22 cellular contexts compared by ENCODE assay signal in the genomic region with DNA sequence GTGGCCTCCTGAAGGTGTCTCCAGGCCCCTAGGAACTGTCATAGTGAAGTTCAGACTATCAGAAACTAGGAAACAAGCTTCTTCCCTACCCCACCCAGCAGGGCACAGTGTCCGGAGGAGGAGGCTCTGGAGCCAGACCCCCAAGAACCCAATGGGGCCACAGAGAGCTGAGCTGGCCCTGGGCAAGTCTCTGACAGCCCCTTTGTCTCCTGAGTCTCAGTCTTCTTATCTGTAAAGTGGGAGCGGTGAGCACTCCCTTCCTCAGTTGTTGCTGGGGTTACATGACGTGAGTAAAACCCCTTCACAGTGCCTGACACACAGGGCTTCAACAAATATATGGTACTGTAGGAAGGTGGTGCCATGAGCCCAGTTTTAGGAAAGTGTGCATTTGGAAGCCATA.
"Had no signal": no experiment of that assay in that cellular context is flagged by ENCODE, and none has a peak within 500 bp of the region (broad histone marks: within the 10 kb centered on the region; RNA-seq: fewer than 3 reads in every experiment).

No MANE protein-coding gene starts in this region.

- H3K27ac Mint-ChIP-seq: dendritic cell treated with granulocyte-macrophage colony-stimulating factor and Interleukin-4, amounts not matched to agents 40 ng/mL and 50 ng/mL, for 4 days; naive B cell; stimulated activated effector memory CD8-positive, alpha-beta T cell treated with anti-CD3 and anti-CD28 coated beads, Interleukin-12 subunit alpha, Interleukin-12 subunit beta, amount 100 ng/mL, for 72 hours had no signal

- H3K27me3 ChIP-seq: neutrophil, ovary, right atrium auricular region, testis, tibial nerve had no signal

- ATAC-seq: gastroesophageal sphincter; left cardiac atrium; left ventricle myocardium superior; stimulated activated effector memory CD8-positive, alpha-beta T cell treated with anti-CD3 and anti-CD28 coated beads, Interleukin-12 subunit alpha, Interleukin-12 subunit beta, amount 100 ng/mL, for 72 hours; stimulated activated naive CD8-positive, alpha-beta T cell treated with anti-CD3 and anti-CD28 coated beads, Interleukin-15, Interleukin-2, amounts not matched to agents 100 U/mL and 50 U/mL, for 24 hours had no signal

- H3K4me2 ChIP-seq: smooth muscle cell had no signal

- H3K4me3 ChIP-seq: esophagus squamous epithelium, gastroesophageal sphincter, lung, ovary, right atrium auricular region, smooth muscle cell, testis, tibial nerve had no signal

- H3K9me3 ChIP-seq: esophagus squamous epithelium, neutrophil, ovary, right atrium auricular region, testis had no signal

- H3K4me3 Mint-ChIP-seq: dendritic cell treated with granulocyte-macrophage colony-stimulating factor and Interleukin-4, amounts not matched to agents 40 ng/mL and 50 ng/mL, for 4 days; naive B cell; stimulated activated effector memory CD8-positive, alpha-beta T cell treated with anti-CD3 and anti-CD28 coated beads, Interleukin-12 subunit alpha, Interleukin-12 subunit beta, amount 100 ng/mL, for 72 hours had no signal

- H3K36me3 Mint-ChIP-seq: naive B cell; stimulated activated effector memory CD8-positive, alpha-beta T cell treated with anti-CD3 and anti-CD28 coated beads, Interleukin-12 subunit alpha, Interleukin-12 subunit beta, amount 100 ng/mL, for 72 hours had no signal

- FAIRE-seq: keratinocyte had no signal

- H3K4me1 ChIP-seq: esophagus squamous epithelium, gastroesophageal sphincter, right atrium auricular region, testis, tibial nerve had no signal

- H3K9me3 Mint-ChIP-seq: dendritic cell treated with granulocyte-macrophage colony-stimulating factor and Interleukin-4, amounts not matched to agents 40 ng/mL and 50 ng/mL, for 4 days; stimulated activated effector memory CD8-positive, alpha-beta T cell treated with anti-CD3 and anti-CD28 coated beads, Interleukin-12 subunit alpha, Interleukin-12 subunit beta, amount 100 ng/mL, for 72 hours had no signal

- H3K27ac ChIP-seq: esophagus squamous epithelium, gastroesophageal sphincter, neutrophil, ovary, right atrium auricular region, testis, tibial nerve had no signal

- DNase-seq: central memory CD4-positive, alpha-beta T cell; esophagus squamous epithelium; foreskin fibroblast; glutamatergic neuron; left cardiac atrium; left ventricle myocardium superior; mesenchymal stem cell; naive B cell; ovary; stimulated activated CD4-positive, alpha-beta T cell treated with anti-CD3 and anti-CD28 coated beads, Interleukin-4, amount 100 ng/mL, for 1 hour; stimulated activated CD8-positive, alpha-beta memory T cell treated with anti-CD3 and anti-CD28 coated beads, Interleukin-4, amount 100 ng/mL, for 48 hours; stimulated activated naive CD8-positive, alpha-beta T cell treated with anti-CD3 and anti-CD28 coated beads, Interleukin-15, Interleukin-2, amounts not matched to agents 100 U/mL and 50 U/mL, for 24 hours; testis had no signal

- H3K36me3 ChIP-seq: esophagus squamous epithelium, gastroesophageal sphincter, neutrophil, ovary, right atrium auricular region, tibial nerve had no signal
